ENCODE assay signal across 8 cellular contexts in genomic region chr9:35162605-35163315, GRCh38. TPM values are rescaled to one million over a fixed set of nuclear protein-coding genes. Genes with fewer than 3 reads are reported as not detected.
DNase-seq lines count a peak whose midpoint lies in the region; ATAC-seq, FAIRE-seq and TF ChIP-seq lines count a peak whose summit lies in the region.

No MANE protein-coding gene starts in this region.

- TF ChIP-seq CTCF in esophagus squamous epithelium (IDR thresholded peaks at IDR 0.05) (no peak), pancreas (IDR thresholded peaks at IDR 0.05) (no peak)

- intact Hi-C loops in esophagus squamous epithelium (cut with DNase I) (no loop called here), pancreas (cut with DNase I) (loop anchor here in 1 of 3 donors (10.0 kb wide), 1 partner anchor 72 kb away; no protein-coding TSS in a partner anchor)

- WGBS in esophagus squamous epithelium, 2 donors = 16 to 20% methylated on average over 11 of the region's 11 CpGs
- 3 to 7% methylated on average over 11 of the region's 11 CpGs for WGBS in pancreas, 2 donors

- FAIRE-seq in pancreas (lab: Jason Lieb, UNC) = no peak

- H3K4me3 ChIP-seq in SJCRH30 (peak overlapping the region; percentile 69), esophagus squamous epithelium (peak overlapping the region; percentile 51 to 92 (median 84)), pancreas (peak overlapping the region; percentile 61 to 76 (median 69))

- H3K27ac ChIP-seq in SJCRH30 = no peak overlapping the region
- peak overlapping the region; percentile 87 to 98 (median 97) for H3K27ac ChIP-seq in esophagus squamous epithelium
- H3K27ac ChIP-seq in pancreas = peak overlapping the region; percentile 90 to 95 (median 93)

- H3K36me3 ChIP-seq in SJCRH30 = no peaks in the 10 kb centered on the region
- H3K36me3 ChIP-seq in esophagus squamous epithelium = no peaks in the 10 kb centered on the region
- no peaks in the 10 kb centered on the region for H3K36me3 ChIP-seq in pancreas

- peak in 2 of 3 experiments; percentile 34 to 49 for DNase-seq in NCI-H1417 (lab: John Stamatoyannopoulos, UW)
- no peak for DNase-seq in NCI-H1417 treated with DMSO at 0.1 percent for 48 hours (lab: John Stamatoyannopoulos, UW)
- DNase-seq in SJCRH30 = no peak
- no peak for DNase-seq in esophagus squamous epithelium (lab: John Stamatoyannopoulos, UW)
- DNase-seq in pancreas = no peak
- DNase-seq in iPS-NIHi7 (ENCODE audit: extremely low spot score) = no peak
- DNase-seq in NCI-H146 treated with DMSO at 0.1 percent for 48 hours (lab: John Stamatoyannopoulos, UW; ENCODE audit: unreplicated experiment) = no peak
- DNase-seq in RPMI8226 = no peak

- no peaks in the 10 kb centered on the region for H3K27me3 ChIP-seq in SJCRH30
- H3K27me3 ChIP-seq in esophagus squamous epithelium = no peaks in the 10 kb centered on the region
- H3K27me3 ChIP-seq in pancreas = no peaks in the 10 kb centered on the region

- TF ChIP-seq POLR2A in esophagus squamous epithelium (IDR thresholded peaks at IDR 0.05) = no peak

- H3K4me1 ChIP-seq in SJCRH30 (peaks cover 4% of the 10 kb centered on the region; the same call in 1 of the 2 replicates), esophagus squamous epithelium (peaks cover 0 to 34% (median 3%) of the 10 kb centered on the region in 3 donors), pancreas (peaks cover 0 to 11% (median 10%) of the 10 kb centered on the region in 3 donors)

- H3K9me3 ChIP-seq in SJCRH30 (replicated peaks) (no peaks in the 10 kb centered on the region), esophagus squamous epithelium (no peaks in the 10 kb centered on the region), pancreas (no peaks in the 10 kb centered on the region)

- ATAC-seq in pancreas = peak in 1 of 4 donors; percentile 1

RNA-seq across cellular contexts. Expression of gene UNC13B, which starts 1.0 kb away (rescaled TPM):
- total RNA-seq in SJCRH30 (2014; rRNA removed; shearing (Covaris generic)) = 2.0 and 2.3 TPM in 2 replicates
- total RNA-seq in esophagus squamous epithelium (10 to 100 TPM; 20.2 to 36.8 (median 29.0) TPM), pancreas (10 to 100 TPM; 23.7 to 33.8 (median 27.1) TPM)
- 10 to 100 TPM; 13.3 to 20.8 TPM for polyA plus RNA-seq in pancreas

RNA-seq across cellular contexts. Expression of gene ATOSB, which starts 47.1 kb away (rescaled TPM):
- 4.0 and 4.5 TPM in 2 replicates for total RNA-seq in SJCRH30 (2014; rRNA removed; shearing (Covaris generic))
- total RNA-seq in esophagus squamous epithelium = 10 to 100 TPM; 24.4 to 57.8 (median 32.7) TPM
- 1 to 10 TPM; 2.5 to 7.5 (median 3.7) TPM for total RNA-seq in pancreas
- polyA plus RNA-seq in pancreas = 1 to 10 TPM; 7.6 to 7.8 TPM

RNA-seq across cellular contexts. Expression of gene STOML2, which starts 59.8 kb away (rescaled TPM):
- 147 and 148 TPM in 2 replicates for total RNA-seq in SJCRH30 (2014; rRNA removed; shearing (Covaris generic))
- total RNA-seq in esophagus squamous epithelium (100 to 1,000 TPM in 2 of 4 donors, 10 to 100 TPM in 2; 63.9 to 118 (median 106) TPM), pancreas (10 to 100 TPM; 33.4 to 50.5 (median 45.1) TPM)
- polyA plus RNA-seq in pancreas = 10 to 100 TPM; 31.2 to 57.6 TPM

Comparison
In these comparisons a context has a peak if more than half of its experiments do, and no peak if none do; other contexts are left out.
1. DNase-seq: peak in NCI-H1417 (2 of 3); none in NCI-H1417 treated with DMSO at 0.1 percent for 48 hours (single experiment), SJCRH30 (0 of 2), esophagus squamous epithelium (single experiment), pancreas (0 of 6), iPS-NIHi7 (single experiment), NCI-H146 treated with DMSO at 0.1 percent for 48 hours (single experiment) and RPMI8226 (single experiment).
2. Peak in every context shown above with its lines, with median percentiles within 50 percentile points of each other: H3K4me3 ChIP-seq.